1 cellular context compared by ENCODE assay signal in the genomic region with DNA sequence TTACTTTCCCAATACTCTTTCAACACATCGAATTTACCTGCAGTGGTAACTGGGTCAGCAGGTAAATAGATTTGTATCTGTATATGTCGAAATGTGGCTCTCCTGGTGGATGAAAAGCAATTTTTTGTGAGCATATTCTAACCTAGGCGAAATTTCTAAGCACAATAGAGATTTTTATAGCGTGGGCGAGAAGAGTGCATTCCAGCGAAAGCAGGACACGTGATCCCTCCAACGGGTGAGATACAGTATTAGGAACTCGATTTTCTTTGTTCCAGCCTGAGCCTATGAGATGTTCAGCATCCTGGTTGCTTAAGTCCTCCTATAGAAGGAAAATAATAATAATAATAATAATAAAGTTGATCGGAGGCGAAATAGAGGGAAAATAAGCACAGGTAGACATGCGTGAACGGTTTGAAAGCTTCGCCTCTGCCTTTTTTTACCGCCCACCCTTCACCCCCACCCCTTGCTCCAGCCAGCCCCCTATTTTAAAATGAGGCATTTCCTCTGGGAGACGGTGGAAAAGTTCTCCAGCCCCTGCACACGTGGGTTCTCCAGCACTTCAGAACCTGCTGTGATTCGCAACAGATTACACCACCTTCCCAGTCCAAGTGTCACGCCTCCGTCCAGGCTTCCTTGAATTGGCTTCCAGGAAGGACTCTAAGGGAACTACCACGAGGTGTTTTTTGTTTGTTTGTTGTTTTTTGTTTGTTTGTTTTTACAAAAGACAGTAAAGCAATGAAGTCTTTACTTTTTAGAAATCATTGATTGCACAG.
TF ChIP-seq lines count a peak whose summit lies in the region.

No MANE protein-coding gene starts in this region.

TF ChIP-seq in K562, 482 proteins besides CTCF, POLR2A, EP300 and RAD21 (continued from another document):
- TF ChIP-seq, protein P1, sequence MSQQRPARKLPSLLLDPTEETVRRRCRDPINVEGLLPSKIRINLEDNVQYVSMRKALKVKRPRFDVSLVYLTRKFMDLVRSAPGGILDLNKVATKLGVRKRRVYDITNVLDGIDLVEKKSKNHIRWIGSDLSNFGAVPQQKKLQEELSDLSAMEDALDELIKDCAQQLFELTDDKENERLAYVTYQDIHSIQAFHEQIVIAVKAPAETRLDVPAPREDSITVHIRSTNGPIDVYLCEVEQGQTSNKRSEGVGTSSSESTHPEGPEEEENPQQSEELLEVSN (IDR thresholded peaks at IDR 0.05; ENCODE audit: borderline replicate concordance in 1 of 2, extremely low read depth in 1 of 2, insufficient read depth in 1 of 2, insufficient read length in 1 of 2, low read depth in 1 of 2, low read length in 1 of 2, poor library complexity in 1 of 2, severe bottlenecking in 1 of 2), result peak in 1 of 2 experiments; percentile 17
- TF ChIP-seq ZNF584 (CRISPR knock-in tag; IDR thresholded peaks at IDR 0.05; ENCODE audit: low read depth) (no peak), ZNF165 (CRISPR knock-in tag; IDR thresholded peaks at IDR 0.05; ENCODE audit: borderline replicate concordance) (no peak)
TF ChIP-seq in K562: peak in this region for 2.
